Comparison of ENCODE assay signal across 27 cellular contexts in genomic region chr9:106678273-106678672, GRCh38.
"Had no signal": no experiment of that assay in that cellular context is flagged by ENCODE, and none has a peak within 500 bp of the region (broad histone marks: within the 10 kb centered on the region; RNA-seq: fewer than 3 reads in every experiment).

No MANE protein-coding gene starts in this region.

- DNase-seq: hippocampal formation; immature natural killer cell; kidney; left colon; left lung; lower lobe of right lung; mammary epithelial cell; mesenchymal stem cell; naive thymus-derived CD8-positive, alpha-beta T cell; ovary; posterior cingulate gyrus; retina; right cardiac atrium; spleen; stimulated activated CD4-positive, alpha-beta T cell treated with anti-CD3 and anti-CD28 coated beads, Interleukin-2, amount 100 ng/mL, for 48 hours; stimulated activated naive B cell treated with anti-CD40 and anti-IgM and Interleukin-4, amounts not matched to agents 10 μg/mL and 1 μg/mL and 100 μg/mL, for 72 hours; stimulated activated naive CD8-positive, alpha-beta T cell treated with anti-CD3 and anti-CD28 coated beads, Interleukin-15, Interleukin-2, amounts not matched to agents 100 U/mL and 50 U/mL, for 24 hours; stomach; testis; thyroid gland; transverse colon; upper lobe of left lung had no signal

- H3K4me3 Mint-ChIP-seq: immature natural killer cell; naive thymus-derived CD8-positive, alpha-beta T cell; nephron; stimulated activated naive B cell treated with anti-CD40 and anti-IgM and Interleukin-4, amounts not matched to agents 10 μg/mL and 1 μg/mL and 100 μg/mL, for 72 hours had no signal

- H3K27me3 Mint-ChIP-seq: stimulated activated naive B cell treated with anti-CD40 and anti-IgM and Interleukin-4, amounts not matched to agents 10 μg/mL and 1 μg/mL and 100 μg/mL, for 72 hours had no signal

- H3K4me1 Mint-ChIP-seq: immature natural killer cell; naive thymus-derived CD8-positive, alpha-beta T cell; nephron; stimulated activated naive B cell treated with anti-CD40 and anti-IgM and Interleukin-4, amounts not matched to agents 10 μg/mL and 1 μg/mL and 100 μg/mL, for 72 hours had no signal

- H3K36me3 ChIP-seq: left lung, lower lobe of right lung, ovary, prostate gland, spleen, stomach, thyroid gland, transverse colon, upper lobe of left lung, vagina had no signal

- H3K36me3 Mint-ChIP-seq: naive thymus-derived CD8-positive, alpha-beta T cell; stimulated activated naive B cell treated with anti-CD40 and anti-IgM and Interleukin-4, amounts not matched to agents 10 μg/mL and 1 μg/mL and 100 μg/mL, for 72 hours had no signal

- H3K27ac Mint-ChIP-seq: immature natural killer cell; naive thymus-derived CD8-positive, alpha-beta T cell; nephron; stimulated activated naive B cell treated with anti-CD40 and anti-IgM and Interleukin-4, amounts not matched to agents 10 μg/mL and 1 μg/mL and 100 μg/mL, for 72 hours had no signal

- H3K4me3 ChIP-seq: left lung, lower lobe of right lung, ovary, prostate gland, skin epidermis, spleen, stomach, testis, thyroid gland, transverse colon, upper lobe of left lung, vagina had no signal

- H3K4me1 ChIP-seq: left lung, lower lobe of right lung, prostate gland, spleen, stomach, testis, thyroid gland, transverse colon, upper lobe of left lung, vagina had no signal

- H3K27me3 ChIP-seq: left lung, ovary, spleen, stomach, testis, thyroid gland, transverse colon, upper lobe of left lung, vagina had no signal

- H3K27ac ChIP-seq: left lung, lower lobe of right lung, ovary, prostate gland, skin epidermis, spleen, stomach, testis, thyroid gland, transverse colon, upper lobe of left lung, vagina had no signal

- H3K9me3 ChIP-seq: left lung, lower lobe of right lung, ovary, prostate gland, stomach, testis, thyroid gland, transverse colon, upper lobe of left lung, vagina had no signal

- FAIRE-seq: islet of Langerhans, kidney had no signal

- H3K9me3 Mint-ChIP-seq: stimulated activated naive B cell treated with anti-CD40 and anti-IgM and Interleukin-4, amounts not matched to agents 10 μg/mL and 1 μg/mL and 100 μg/mL, for 72 hours had no signal
